Comparison of ENCODE assay signal across 8 cellular contexts in genomic region chr19:37931941-37932655, GRCh38.
DNase-seq lines count a peak whose midpoint lies in the region; TF ChIP-seq lines count a peak whose summit lies in the region.

No MANE protein-coding gene starts in this region.

- CTCF ChIA-PET in HEK293 (lab: Yijun Ruan, JAX): interaction anchor here (0.5 to 4.0 kb wide), 7 partner anchors 8 to 210 kb away, joined by 3 to 35 read pairs (median 4); no protein-coding TSS in a partner anchor

- DNase-seq in EL (peak; percentile 20), NCI-H345 treated with DMSO at 0.1 percent for 48 hours (lab: John Stamatoyannopoulos, UW; ENCODE audit: unreplicated experiment) (peak; percentile 80), left kidney (ENCODE audit: low read depth, low spot score) (peak; percentile 93)
- no peak for DNase-seq in stimulated activated naive CD4-positive, alpha-beta T cell (lab: John Stamatoyannopoulos, UW)
- no peak for DNase-seq in activated CD8-positive, alpha-beta memory T cell treated with anti-CD3 and anti-CD28 coated beads for 24 hours

- H3K9ac ChIP-seq in stomach smooth muscle (ENCODE audit: low read length in 2 of 2): no peak overlapping the region

- H3K27me3 ChIP-seq in stomach smooth muscle (ENCODE audit: control insufficient read depth in 1 of 2, insufficient read depth in 2 of 2, low read length in 2 of 2): no peaks in the 10 kb centered on the region

- H3K4me3 ChIP-seq in HEK293 (ENCODE audit: low read depth, low read length) (peak overlapping the region; percentile 1), stomach smooth muscle (ENCODE audit: low read length in 2 of 2) (peak overlapping the region; percentile 27 to 63)

- peaks cover 25% of the 10 kb centered on the region for H3K4me1 ChIP-seq in HEK293 (ENCODE audit: control insufficient read depth, insufficient read depth, low read length)
- peaks cover 15% of the 10 kb centered on the region for H3K4me1 ChIP-seq in stomach smooth muscle (ENCODE audit: control insufficient read depth, insufficient read depth, low read length)

- no peak overlapping the region for H3K27ac ChIP-seq in HEK293 (ENCODE audit: extremely low read depth, low read depth, low read length)
- H3K27ac ChIP-seq in cingulate gyrus (ENCODE audit: low read depth, low read length): peak overlapping the region; percentile 32
- H3K27ac ChIP-seq in stomach smooth muscle (ENCODE audit: low read length): no peak overlapping the region

- no peak for TF ChIP-seq CTCF in HEK293 (tag by site-specific recombination; IDR thresholded peaks at IDR 0.05)

- H3K9me3 ChIP-seq in HEK293 (ENCODE audit: control insufficient read depth, insufficient read depth, low read depth, low read length) (peaks cover 10% of the 10 kb centered on the region), stomach smooth muscle (ENCODE audit: control insufficient read depth in 2 of 2, low read length in 2 of 2) (peaks cover 3 to 9% of the 10 kb centered on the region in 2 donors)

- POLR2A ChIA-PET in HEK293 (lab: Yijun Ruan, JAX): interaction anchor here (0.6 to 3.2 kb wide), 8 partner anchors 13 to 250 kb away, joined by 3 to 31 read pairs (median 5); partner anchors contain the start of genes SIPA1L3, WDR87 and ZNF573

- H3K36me3 ChIP-seq in HEK293 (ENCODE audit: control insufficient read depth in 2 of 2, insufficient read depth in 1 of 2, low read length in 2 of 2) (peaks cover 5 to 18% of the 10 kb centered on the region in 2 experiments), stomach smooth muscle (ENCODE audit: control insufficient read depth in 2 of 2, insufficient read depth in 2 of 2, low read length in 2 of 2) (no peaks in the 10 kb centered on the region)

TF ChIP-seq in HEK293, 187 proteins besides CTCF, POLR2A, EP300 and RAD21:
- TF ChIP-seq, protein P1, sequence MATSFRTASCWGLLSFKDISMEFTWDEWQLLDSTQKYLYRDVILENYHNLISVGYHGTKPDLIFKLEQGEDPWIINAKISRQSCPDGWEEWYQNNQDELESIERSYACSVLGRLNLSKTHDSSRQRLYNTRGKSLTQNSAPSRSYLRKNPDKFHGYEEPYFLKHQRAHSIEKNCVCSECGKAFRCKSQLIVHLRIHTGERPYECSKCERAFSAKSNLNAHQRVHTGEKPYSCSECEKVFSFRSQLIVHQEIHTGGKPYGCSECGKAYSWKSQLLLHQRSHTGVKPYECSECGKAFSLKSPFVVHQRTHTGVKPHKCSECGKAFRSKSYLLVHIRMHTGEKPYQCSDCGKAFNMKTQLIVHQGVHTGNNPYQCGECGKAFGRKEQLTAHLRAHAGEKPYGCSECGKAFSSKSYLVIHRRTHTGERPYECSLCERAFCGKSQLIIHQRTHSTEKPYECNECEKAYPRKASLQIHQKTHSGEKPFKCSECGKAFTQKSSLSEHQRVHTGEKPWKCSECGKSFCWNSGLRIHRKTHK (tag by site-specific recombination; IDR thresholded peaks at IDR 0.05): no peak
- no peak for TF ChIP-seq ZNF555 (tag by site-specific recombination; conservative IDR thresholded peaks at IDR 0.05)
- no peak for TF ChIP-seq BCL11A (tag by site-specific recombination; IDR thresholded peaks at IDR 0.05; ENCODE audit: low read depth)
- no peak for TF ChIP-seq ZBTB20 (tag by site-specific recombination; IDR thresholded peaks at IDR 0.05)
- TF ChIP-seq, protein P2, sequence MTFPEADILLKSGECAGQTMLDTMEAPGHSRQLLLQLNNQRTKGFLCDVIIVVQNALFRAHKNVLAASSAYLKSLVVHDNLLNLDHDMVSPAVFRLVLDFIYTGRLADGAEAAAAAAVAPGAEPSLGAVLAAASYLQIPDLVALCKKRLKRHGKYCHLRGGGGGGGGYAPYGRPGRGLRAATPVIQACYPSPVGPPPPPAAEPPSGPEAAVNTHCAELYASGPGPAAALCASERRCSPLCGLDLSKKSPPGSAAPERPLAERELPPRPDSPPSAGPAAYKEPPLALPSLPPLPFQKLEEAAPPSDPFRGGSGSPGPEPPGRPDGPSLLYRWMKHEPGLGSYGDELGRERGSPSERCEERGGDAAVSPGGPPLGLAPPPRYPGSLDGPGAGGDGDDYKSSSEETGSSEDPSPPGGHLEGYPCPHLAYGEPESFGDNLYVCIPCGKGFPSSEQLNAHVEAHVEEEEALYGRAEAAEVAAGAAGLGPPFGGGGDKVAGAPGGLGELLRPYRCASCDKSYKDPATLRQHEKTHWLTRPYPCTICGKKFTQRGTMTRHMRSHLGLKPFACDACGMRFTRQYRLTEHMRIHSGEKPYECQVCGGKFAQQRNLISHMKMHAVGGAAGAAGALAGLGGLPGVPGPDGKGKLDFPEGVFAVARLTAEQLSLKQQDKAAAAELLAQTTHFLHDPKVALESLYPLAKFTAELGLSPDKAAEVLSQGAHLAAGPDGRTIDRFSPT (tag by site-specific recombination; IDR thresholded peaks at IDR 0.05): no peak
- no peak for TF ChIP-seq ZNF530 (tag by site-specific recombination; IDR thresholded peaks at IDR 0.05; ENCODE audit: low read depth)
- no peak for TF ChIP-seq ZNF138 (tag by site-specific recombination; IDR thresholded peaks at IDR 0.05; ENCODE audit: borderline replicate concordance)
- no peak for TF ChIP-seq ZNF280D (tag by site-specific recombination; IDR thresholded peaks at IDR 0.05)
- no peak for TF ChIP-seq SCRT2 (tag by site-specific recombination; IDR thresholded peaks at IDR 0.05)
- TF ChIP-seq, protein P3, sequence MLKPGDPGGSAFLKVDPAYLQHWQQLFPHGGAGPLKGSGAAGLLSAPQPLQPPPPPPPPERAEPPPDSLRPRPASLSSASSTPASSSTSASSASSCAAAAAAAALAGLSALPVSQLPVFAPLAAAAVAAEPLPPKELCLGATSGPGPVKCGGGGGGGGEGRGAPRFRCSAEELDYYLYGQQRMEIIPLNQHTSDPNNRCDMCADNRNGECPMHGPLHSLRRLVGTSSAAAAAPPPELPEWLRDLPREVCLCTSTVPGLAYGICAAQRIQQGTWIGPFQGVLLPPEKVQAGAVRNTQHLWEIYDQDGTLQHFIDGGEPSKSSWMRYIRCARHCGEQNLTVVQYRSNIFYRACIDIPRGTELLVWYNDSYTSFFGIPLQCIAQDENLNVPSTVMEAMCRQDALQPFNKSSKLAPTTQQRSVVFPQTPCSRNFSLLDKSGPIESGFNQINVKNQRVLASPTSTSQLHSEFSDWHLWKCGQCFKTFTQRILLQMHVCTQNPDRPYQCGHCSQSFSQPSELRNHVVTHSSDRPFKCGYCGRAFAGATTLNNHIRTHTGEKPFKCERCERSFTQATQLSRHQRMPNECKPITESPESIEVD (tag by site-specific recombination; IDR thresholded peaks at IDR 0.05): no peak
- TF ChIP-seq ZNF544 (tag by site-specific recombination; IDR thresholded peaks at IDR 0.05): no peak

Comparison
In these comparisons a context has a peak if more than half of its experiments do, and no peak if none do; other contexts are left out.
1. DNase-seq: peak in EL (single experiment), NCI-H345 treated with DMSO at 0.1 percent for 48 hours (single experiment) and left kidney (single experiment); none in stimulated activated naive CD4-positive, alpha-beta T cell (0 of 6) and activated CD8-positive, alpha-beta memory T cell treated with anti-CD3 and anti-CD28 coated beads for 24 hours (single experiment).